ENCODE assay signal across 1 cellular context in genomic region chr4:156983366-156983765, GRCh38.
TF ChIP-seq lines count a peak whose summit lies in the region.

No MANE protein-coding gene starts in this region.

TF ChIP-seq in H1, 55 proteins besides CTCF, POLR2A, EP300 and RAD21 (continued from another document):
- TF ChIP-seq ZNF274 (IDR thresholded peaks at IDR 0.05; ENCODE audit: borderline replicate concordance, extremely low read depth, low read length) (no peak), RXRA (IDR thresholded peaks at IDR 0.05; ENCODE audit: insufficient read depth, low read depth, low read length) (no peak), ATF2 (IDR thresholded peaks at IDR 0.05; ENCODE audit: low read length) (no peak), KDM4A (IDR thresholded peaks at IDR 0.05; ENCODE audit: low read depth, low read length, severe bottlenecking) (no peak), CHD7 (IDR thresholded peaks at IDR 0.05; ENCODE audit: insufficient replicate concordance, low read length) (no peak), BACH1 (IDR thresholded peaks at IDR 0.05; ENCODE audit: low read length) (no peak), ATF3 (IDR thresholded peaks at IDR 0.05; ENCODE audit: insufficient read depth, low read depth, low read length) (no peak), SRF (IDR thresholded peaks at IDR 0.05; ENCODE audit: low read depth, low read length) (no peak), NRF1 (IDR thresholded peaks at IDR 0.05; ENCODE audit: low read depth, low read length) (no peak), SIRT6 (IDR thresholded peaks at IDR 0.05; ENCODE audit: low read length) (no peak), TEAD4 (IDR thresholded peaks at IDR 0.05; ENCODE audit: low read depth, low read length) (no peak), MAX (IDR thresholded peaks at IDR 0.05) (no peak), KDM1A (IDR thresholded peaks at IDR 0.05; ENCODE audit: borderline replicate concordance, low read length) (no peak), HDAC6 (IDR thresholded peaks at IDR 0.05; ENCODE audit: low read depth, low read length) (no peak), TAF1 (IDR thresholded peaks at IDR 0.05; ENCODE audit: low read depth, low read length) (no peak)
TF ChIP-seq in H1: peak in this region for 0.
